Comparison of ENCODE assay signal across 17 cellular contexts in genomic region chr3:149459491-149460057, GRCh38. TPM values are rescaled to one million over a fixed set of nuclear protein-coding genes. Genes with fewer than 3 reads are reported as not detected.
DNase-seq lines count a peak whose midpoint lies in the region; ATAC-seq and TF ChIP-seq lines count a peak whose summit lies in the region.
"Had no signal": no experiment of that assay in that cellular context is flagged by ENCODE, and none has a peak within 500 bp of the region (broad histone marks: within the 10 kb centered on the region; RNA-seq: fewer than 3 reads in every experiment).

No MANE protein-coding gene starts in this region.

- H3K9me3 ChIP-seq in right atrium auricular region (no peaks in the 10 kb centered on the region), osteoblast (ENCODE audit: low read depth, low read length) (no peaks in the 10 kb centered on the region), tibial artery (no peaks in the 10 kb centered on the region)

- H3K27ac Mint-ChIP-seq in activated CD4-positive, alpha-beta memory T cell treated with anti-CD3 and anti-CD28 coated beads, Interleukin-2, amount 10 ng/mL, durations not matched to agents 7 days and 5 days: no peak overlapping the region
- H3K27ac Mint-ChIP-seq: CD8-positive, alpha-beta T cell; H9 had no signal

- H3K36me3 ChIP-seq in right atrium auricular region (no peaks in the 10 kb centered on the region), osteoblast (ENCODE audit: insufficient read depth, low read length) (no peaks in the 10 kb centered on the region), tibial artery (no peaks in the 10 kb centered on the region)

- no peaks in the 10 kb centered on the region for H3K4me1 Mint-ChIP-seq in activated CD4-positive, alpha-beta memory T cell treated with anti-CD3 and anti-CD28 coated beads, Interleukin-2, amount 10 ng/mL, durations not matched to agents 7 days and 5 days

- no peaks in the 10 kb centered on the region for H3K9me3 Mint-ChIP-seq in activated CD4-positive, alpha-beta memory T cell treated with anti-CD3 and anti-CD28 coated beads, Interleukin-2, amount 10 ng/mL, durations not matched to agents 7 days and 5 days
- H3K9me3 Mint-ChIP-seq: CD8-positive, alpha-beta T cell; H9 had no signal

- H3K79me2 ChIP-seq in osteoblast (ENCODE audit: insufficient read depth, low read length): no peaks in the 10 kb centered on the region

- no peak for TF ChIP-seq CTCF in right atrium auricular region (IDR thresholded peaks at IDR 0.05)
- no peak for TF ChIP-seq CTCF in osteoblast (IDR thresholded peaks at IDR 0.05; ENCODE audit: extremely low read depth, low read depth, low read length)
- no peak for TF ChIP-seq CTCF in tibial artery (IDR thresholded peaks at IDR 0.05)

- POLR2A ChIA-PET in activated CD4-positive, alpha-beta memory T cell treated with anti-CD3 and anti-CD28 coated beads, Interleukin-2, amount 10 ng/mL, durations not matched to agents 7 days and 5 days (lab: Charles Lee): no interaction called here

- CTCF ChIA-PET in activated CD4-positive, alpha-beta memory T cell treated with anti-CD3 and anti-CD28 coated beads, Interleukin-2, amount 10 ng/mL, durations not matched to agents 7 days and 5 days (lab: Charles Lee): no interaction called here

- H3K27me3 Mint-ChIP-seq in activated CD4-positive, alpha-beta memory T cell treated with anti-CD3 and anti-CD28 coated beads, Interleukin-2, amount 10 ng/mL, durations not matched to agents 7 days and 5 days: peaks cover 9% of the 10 kb centered on the region

- intact Hi-C loops in Right ventricle myocardium inferior (cut with DNase I) (no loop called here), left ventricle myocardium superior (cut with micrococcal nuclease) (no loop called here), tibial artery (cut with DNase I; ENCODE audit: low total_unique reads) (no loop called here), left colon (cut with DNase I, micrococcal nuclease) (no loop called here)

- H3K36me3 Mint-ChIP-seq in activated CD4-positive, alpha-beta memory T cell treated with anti-CD3 and anti-CD28 coated beads, Interleukin-2, amount 10 ng/mL, durations not matched to agents 7 days and 5 days (ENCODE audit: low read depth): no peaks in the 10 kb centered on the region
- H3K36me3 Mint-ChIP-seq: CD8-positive, alpha-beta T cell had no signal

- H3K27ac ChIP-seq in right atrium auricular region: peak overlapping the region in 1 of 2 donors; percentile 59
- peak overlapping the region; percentile 47 for H3K27ac ChIP-seq in osteoblast (ENCODE audit: low read depth, low read length)
- peak overlapping the region; percentile 71 to 75 for H3K27ac ChIP-seq in tibial artery
- H3K27ac ChIP-seq: 22Rv1 had no signal

- H2AFZ ChIP-seq in osteoblast (ENCODE audit: low read length): peak overlapping the region; percentile 30

- H3K4me3 ChIP-seq in right atrium auricular region (no peak overlapping the region), osteoblast (ENCODE audit: insufficient read depth, low read length) (no peak overlapping the region), tibial artery (no peak overlapping the region)

- no peak overlapping the region for H3K4me2 ChIP-seq in osteoblast (ENCODE audit: insufficient read depth, low read length)

- H3K4me1 ChIP-seq in right atrium auricular region: peaks cover 0 to 13% of the 10 kb centered on the region in 2 donors
- peaks cover 39% of the 10 kb centered on the region for H3K4me1 ChIP-seq in osteoblast (ENCODE audit: insufficient read depth, low read length)
- peaks cover 0 to 55% (median 25%) of the 10 kb centered on the region in 4 donors for H3K4me1 ChIP-seq in tibial artery

- peak; percentile 66 for ATAC-seq in Right ventricle myocardium inferior
- ATAC-seq in left ventricle myocardium superior: peak; percentile 58
- no peak for ATAC-seq in left colon
- ATAC-seq in GM21526 (IDR thresholded peaks at IDR 0.05; ENCODE audit: low FRiP score, unreplicated experiment): no peak
- ATAC-seq: CD8-positive, alpha-beta T cell had no signal

- H3K4me3 Mint-ChIP-seq in activated CD4-positive, alpha-beta memory T cell treated with anti-CD3 and anti-CD28 coated beads, Interleukin-2, amount 10 ng/mL, durations not matched to agents 7 days and 5 days: no peak overlapping the region
- H3K4me3 Mint-ChIP-seq: CD8-positive, alpha-beta T cell; H9 had no signal

- no peak for DNase-seq in Right ventricle myocardium inferior (ENCODE audit: missing footprints)
- no peak for DNase-seq in right atrium auricular region (ENCODE audit: low spot score)
- DNase-seq in left ventricle myocardium superior: no peak
- no peak for DNase-seq in osteoblast (ENCODE audit: insufficient read length, low spot score, missing footprints)
- DNase-seq in tibial artery: no peak
- DNase-seq in activated CD4-positive, alpha-beta memory T cell treated with anti-CD3 and anti-CD28 coated beads, Interleukin-2, amount 10 ng/mL, durations not matched to agents 7 days and 5 days: no peak
- no peak for DNase-seq in left colon
- DNase-seq: CD8-positive, alpha-beta T cell; DND-41; GDM1; H9; Karpas-422; NCI-H1105 treated with DMSO at 0.1 percent for 48 hours; NCI-H187; NCI-H774 had no signal

- H3K27me3 ChIP-seq in right atrium auricular region: no peaks in the 10 kb centered on the region
- no peaks in the 10 kb centered on the region for H3K27me3 ChIP-seq in osteoblast (ENCODE audit: insufficient read depth, low read length)
- H3K27me3 ChIP-seq in tibial artery: no peaks in the 10 kb centered on the region

- H4K20me1 ChIP-seq in osteoblast (ENCODE audit: insufficient read depth, low read length): no peaks in the 10 kb centered on the region

RNA-seq across cellular contexts. Expression of gene TM4SF4, which starts 14.9 kb away (rescaled TPM):
- not detected for total RNA-seq in Right ventricle myocardium inferior
- total RNA-seq in right atrium auricular region: not detected
- not detected for total RNA-seq in left ventricle myocardium superior
- total RNA-seq in osteoblast: under 0.01 TPM in 1 of 2 replicates, not detected in the other
- total RNA-seq in activated CD4-positive, alpha-beta memory T cell treated with anti-CD3 and anti-CD28 coated beads, Interleukin-2, amount 10 ng/mL, durations not matched to agents 7 days and 5 days: not detected
- under 1 TPM in 1 of 2 donors, not detected in 1; 0.70 TPM for total RNA-seq in left colon
- total RNA-seq: CD8-positive, alpha-beta T cell; H9 had no signal

Comparison
In these comparisons a context has a peak if more than half of its experiments do, and no peak if none do; other contexts are left out.
1. ATAC-seq: peak in Right ventricle myocardium inferior (single experiment) and left ventricle myocardium superior (single experiment); none in left colon (single experiment) and GM21526 (single experiment).